Comparison of ENCODE assay signal across 8 cellular contexts in the genomic region with DNA sequence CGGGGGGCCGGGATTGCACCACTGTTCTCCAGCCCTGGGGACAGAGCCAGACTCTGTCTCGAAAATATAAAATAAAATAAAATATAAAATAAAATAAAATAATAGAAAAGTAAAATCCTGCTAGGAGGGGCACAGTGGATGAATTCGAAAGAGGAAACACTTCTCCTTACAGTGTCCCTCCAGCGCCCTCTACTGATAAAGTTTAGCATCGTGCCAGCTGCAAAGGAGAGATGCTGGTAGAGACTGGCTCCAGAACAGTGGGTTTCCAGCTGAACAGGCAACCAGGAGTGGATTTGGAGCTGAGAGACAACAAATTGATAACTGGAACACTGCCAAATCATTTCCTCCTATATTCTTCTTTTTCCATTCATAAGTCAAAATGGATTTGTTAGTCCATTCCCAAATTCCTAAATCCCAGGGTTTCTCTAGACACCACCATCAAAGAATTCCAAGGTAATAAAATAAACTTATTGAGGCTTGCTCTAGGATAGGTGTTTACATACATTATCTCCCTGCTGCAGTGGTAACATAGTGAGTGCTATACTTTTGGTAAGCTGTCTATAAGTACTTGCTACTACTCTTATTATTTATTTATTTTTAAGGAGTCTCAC. TPM values are rescaled to one million over a fixed set of nuclear protein-coding genes. Genes with fewer than 3 reads are reported as not detected.
DNase-seq lines count a peak whose midpoint lies in the region; ATAC-seq and TF ChIP-seq lines count a peak whose summit lies in the region.

No MANE protein-coding gene starts in this region.

- in situ Hi-C loops in gastrocnemius medialis (cut with MboI; ENCODE audit: low sequenced_read_pairs in 4 of 4), result loop anchor here (5.0 to 25.0 kb wide), 5 partner anchors 143 to 1084 kb away; no protein-coding TSS in a partner anchor

- H3K27me3 ChIP-seq in adipocyte (replicated peaks; ENCODE audit: control insufficient read depth, insufficient read depth, low read length) (no peaks in the 10 kb centered on the region), gastrocnemius medialis (no peaks in the 10 kb centered on the region)

- H3K4me1 ChIP-seq in adipocyte (ENCODE audit: control insufficient read depth, insufficient read depth, low read length), result peaks cover 9% of the 10 kb centered on the region
- no peaks in the 10 kb centered on the region for H3K4me1 ChIP-seq in gastrocnemius medialis

- H3K9me3 ChIP-seq in adipocyte (ENCODE audit: control insufficient read depth, low read length) (no peaks in the 10 kb centered on the region), gastrocnemius medialis (no peaks in the 10 kb centered on the region)

- ATAC-seq in left ventricle myocardium superior (peak; percentile 73), gastrocnemius medialis (peak in 1 of 2 donors; percentile 76), GM18873 (IDR thresholded peaks at IDR 0.05; ENCODE audit: low FRiP score, unreplicated experiment) (no peak)

- CTCF ChIA-PET in HEK293T (lab: Yijun Ruan, JAX), result interaction anchor here (0.7 to 6.1 kb wide), 10 partner anchors 10 to 352 kb away, joined by 3 to 129 read pairs (median 5); no protein-coding TSS in a partner anchor

- intact Hi-C loops in left ventricle myocardium superior (cut with micrococcal nuclease) (no loop called here), gastrocnemius medialis (cut with DNase I; ENCODE audit: low total_unique reads) (no loop called here)

- DNase-seq in ELF-1 (ENCODE audit: low read depth, low spot score) (peak; percentile 67), HEK293T (ENCODE audit: extremely low spot score) (peak; percentile 80), NCI-H1417 (lab: John Stamatoyannopoulos, UW) (peak; percentile 72 to 94 (median 89)), T follicular helper cell (ENCODE audit: low read depth) (peak; percentile 58), adipocyte (ENCODE audit: low read depth) (peak; percentile 95), left ventricle myocardium superior (peak; percentile 81), gastrocnemius medialis (peak; percentile 25 to 64)

- no peaks in the 10 kb centered on the region for H3K36me3 ChIP-seq in adipocyte (ENCODE audit: control insufficient read depth, insufficient read depth, low read length, severe bottlenecking)
- H3K36me3 ChIP-seq in gastrocnemius medialis, result no peaks in the 10 kb centered on the region

- H3K9ac ChIP-seq in adipocyte (ENCODE audit: low read length), result no peak overlapping the region

- no peak overlapping the region for H3K27ac ChIP-seq in gastrocnemius medialis

- POLR2A ChIA-PET in HEK293T (lab: Yijun Ruan, JAX), result no interaction called here

- H3K4me3 ChIP-seq in adipocyte (ENCODE audit: low read length), result no peak overlapping the region
- H3K4me3 ChIP-seq in gastrocnemius medialis, result no peak overlapping the region

- TF ChIP-seq CTCF in gastrocnemius medialis (IDR thresholded peaks at IDR 0.05 in 4 of 5, conservative IDR thresholded peaks at IDR 0.05 in 1 of 5), result peak; percentile 42 to 82 (median 48)

- TF ChIP-seq POLR2A in gastrocnemius medialis (IDR thresholded peaks at IDR 0.05), result no peak

TF ChIP-seq in HEK293T, 16 proteins besides CTCF, POLR2A, EP300 and RAD21:
- no peak for TF ChIP-seq HDGF (IDR thresholded peaks at IDR 0.05; ENCODE audit: borderline replicate concordance)
- TF ChIP-seq, protein P1, sequence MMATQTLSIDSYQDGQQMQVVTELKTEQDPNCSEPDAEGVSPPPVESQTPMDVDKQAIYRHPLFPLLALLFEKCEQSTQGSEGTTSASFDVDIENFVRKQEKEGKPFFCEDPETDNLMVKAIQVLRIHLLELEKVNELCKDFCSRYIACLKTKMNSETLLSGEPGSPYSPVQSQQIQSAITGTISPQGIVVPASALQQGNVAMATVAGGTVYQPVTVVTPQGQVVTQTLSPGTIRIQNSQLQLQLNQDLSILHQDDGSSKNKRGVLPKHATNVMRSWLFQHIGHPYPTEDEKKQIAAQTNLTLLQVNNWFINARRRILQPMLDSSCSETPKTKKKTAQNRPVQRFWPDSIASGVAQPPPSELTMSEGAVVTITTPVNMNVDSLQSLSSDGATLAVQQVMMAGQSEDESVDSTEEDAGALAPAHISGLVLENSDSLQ (IDR thresholded peaks at IDR 0.05), result no peak
- no peak for TF ChIP-seq CTBP1 (IDR thresholded peaks at IDR 0.05; ENCODE audit: borderline replicate concordance)
- no peak for TF ChIP-seq SUZ12 (IDR thresholded peaks at IDR 0.05)
- TF ChIP-seq ELF4 (IDR thresholded peaks at IDR 0.05), result no peak
- no peak for TF ChIP-seq ZNF384 (IDR thresholded peaks at IDR 0.05)
- TF ChIP-seq L3MBTL2 (conservative IDR thresholded peaks at IDR 0.05), result no peak
- no peak for TF ChIP-seq LEF1 (IDR thresholded peaks at IDR 0.05; ENCODE audit: borderline replicate concordance)
- TF ChIP-seq TARDBP (IDR thresholded peaks at IDR 0.05), result no peak
- no peak for TF ChIP-seq FOXA1 (IDR thresholded peaks at IDR 0.05)
- TF ChIP-seq FOXK2 (IDR thresholded peaks at IDR 0.05), result no peak
- TF ChIP-seq ARNT (IDR thresholded peaks at IDR 0.05), result no peak
- TF ChIP-seq FOXM1 (IDR thresholded peaks at IDR 0.05; ENCODE audit: borderline replicate concordance), result no peak
- no peak for TF ChIP-seq BHLHE40 (IDR thresholded peaks at IDR 0.05; ENCODE audit: borderline replicate concordance)
- TF ChIP-seq SP1 (IDR thresholded peaks at IDR 0.05), result no peak
- TF ChIP-seq NFRKB (IDR thresholded peaks at IDR 0.05), result no peak

RNA-seq across cellular contexts. Expression of a gene that starts 31.7 kb away (rescaled TPM):
- 14.2 TPM for total RNA-seq in left ventricle myocardium superior
- 1 to 10 TPM in 3 of 4 donors, under 1 TPM in 1; 0.85 to 9.1 (median 4.7) TPM for total RNA-seq in gastrocnemius medialis

RNA-seq across cellular contexts. Expression of a gene that starts 32.4 kb away (rescaled TPM):
- total RNA-seq in left ventricle myocardium superior (3.3 TPM), gastrocnemius medialis (under 1 TPM in 3 of 4 donors, not detected in 1; 0.24 to 0.41 (median 0.26) TPM)

Comparison
In these comparisons a context has a peak if more than half of its experiments do, and no peak if none do; other contexts are left out.
1. DNase-seq: peak in every context shown above with its lines; median percentile 95 in adipocyte; 89 in NCI-H1417; 81 in left ventricle myocardium superior; 80 in HEK293T; 67 in ELF-1; 58 in T follicular helper cell; 44 in gastrocnemius medialis.